ENCODE assay signal across 8 cellular contexts in genomic region chr6:31795616-31796298, GRCh38. TPM values are rescaled to one million over a fixed set of nuclear protein-coding genes. Genes with fewer than 3 reads are reported as not detected.
DNase-seq lines count a peak whose midpoint lies in the region; ATAC-seq lines count a peak whose summit lies in the region.

TSS of gene VARS1 (minus strand) at chr6:31795752. CDS start at chr6:31795217, 535 bp downstream.

- in situ Hi-C loops in ACHN (cut with HindIII; ENCODE audit: low pct_ligation_motif_present, low pct_unique_long_range_greater_than_20kb, low sequenced_read_pairs), result no loop called here

- DNase-seq in ACHN (peak; percentile 92), NCI-H446 treated with DMSO at 0.1 percent for 48 hours (lab: John Stamatoyannopoulos, UW) (peak; percentile 73), cerebellum (ENCODE audit: low spot score) (peak; percentile 91), kidney tubule cell (ENCODE audit: low spot score) (peak; percentile 95)
- peak; percentile 75 for DNase-seq in activated CD4-positive, alpha-beta T cell treated with anti-CD3 and anti-CD28 coated beads for 1 hour
- peak; percentile 58 to 82 (median 70) for DNase-seq in stimulated activated CD4-positive, alpha-beta T cell treated with anti-CD3 and anti-CD28 coated beads, Interleukin-1b, Interleukin-23, amount 100 ng/mL, for 24 hours (ENCODE audit: low read depth in 4 of 4, low spot score in 1 of 4)

- ATAC-seq in GM18868 (IDR thresholded peaks at IDR 0.05; ENCODE audit: unreplicated experiment), result peak; percentile 82
- ATAC-seq in HG03196 (IDR thresholded peaks at IDR 0.05; ENCODE audit: unreplicated experiment), result peak; percentile 82

RNA-seq across cellular contexts. Expression of gene VARS1, which starts in this region (rescaled TPM):
- total RNA-seq in cerebellum, result 23.0 TPM

Comparison
In these comparisons a context has a peak if more than half of its experiments do, and no peak if none do; other contexts are left out.
1. Peak in every context shown above with its lines: DNase-seq and ATAC-seq.